22 cellular contexts compared by ENCODE assay signal in the genomic region with DNA sequence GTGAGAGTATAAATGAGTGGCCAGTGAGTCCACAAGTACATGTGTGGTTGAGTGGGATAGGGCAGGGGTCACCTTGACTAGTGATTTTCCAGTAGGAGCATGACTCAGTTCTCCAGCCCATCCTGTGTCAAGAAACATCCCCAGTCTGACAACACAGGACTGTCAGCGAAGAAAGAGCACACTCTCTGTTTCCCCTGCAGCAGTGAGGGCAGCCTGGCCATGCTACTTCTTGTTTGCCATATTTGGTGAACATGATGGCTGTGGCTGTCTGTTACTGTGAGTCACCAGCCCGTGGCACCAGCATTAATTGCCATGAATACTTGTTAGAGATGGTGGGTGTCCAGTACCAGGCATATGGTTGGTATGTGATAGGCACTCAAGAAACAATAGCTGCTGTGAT. TPM values are rescaled to one million over a fixed set of nuclear protein-coding genes. Genes with fewer than 3 reads are reported as not detected.
DNase-seq lines count a peak whose midpoint lies in the region; ATAC-seq and TF ChIP-seq lines count a peak whose summit lies in the region.
"Had no signal": no experiment of that assay in that cellular context is flagged by ENCODE, and none has a peak within 500 bp of the region (broad histone marks: within the 10 kb centered on the region; RNA-seq: fewer than 3 reads in every experiment).

No MANE protein-coding gene starts in this region.

- peak overlapping the region; percentile 82 for H3K27ac ChIP-seq in GM23248
- no peak overlapping the region for H3K27ac ChIP-seq in mesenchymal stem cell (ENCODE audit: low read length, poor library complexity, severe bottlenecking)
- H3K27ac ChIP-seq in CD4-positive, alpha-beta memory T cell (ENCODE audit: low read depth, low read length) = no peak overlapping the region
- H3K27ac ChIP-seq: uterus, VCaP had no signal

- H3K79me1 ChIP-seq in mesenchymal stem cell (replicated peaks; ENCODE audit: low read length, poor library complexity, severe bottlenecking) = no peaks in the 10 kb centered on the region

- H4K8ac ChIP-seq in mesenchymal stem cell (ENCODE audit: low read length) = peak overlapping the region; percentile 10

- no peak overlapping the region for H2BK120ac ChIP-seq in mesenchymal stem cell (ENCODE audit: low read depth, low read length)

- H3K4me3 ChIP-seq in AG10803 (ENCODE audit: low read length) (no peak overlapping the region), GM23248 (no peak overlapping the region), mesenchymal stem cell (ENCODE audit: insufficient read depth in 1 of 2, low read depth in 1 of 2, low read length in 2 of 2) (no peak overlapping the region)
- no peak overlapping the region for H3K4me3 ChIP-seq in CD4-positive, alpha-beta memory T cell (ENCODE audit: low read length in 2 of 2)
- H3K4me3 ChIP-seq: GM23338, mucosa of descending colon, uterus had no signal

- no peaks in the 10 kb centered on the region for H3K27me3 ChIP-seq in GM23248 (replicated peaks; ENCODE audit: insufficient read depth)
- H3K27me3 ChIP-seq in mesenchymal stem cell (ENCODE audit: control insufficient read depth in 1 of 2, insufficient read depth in 1 of 2, low read length in 2 of 2) = peaks cover 4 to 13% of the 10 kb centered on the region in 2 experiments
- H3K27me3 ChIP-seq in CD4-positive, alpha-beta memory T cell (ENCODE audit: insufficient read depth, low read length) = no peaks in the 10 kb centered on the region
- H3K27me3 ChIP-seq: uterus had no signal

- H3K14ac ChIP-seq in mesenchymal stem cell (ENCODE audit: low read length in 2 of 2) = no peak overlapping the region

- intact Hi-C loops in CD4-positive, alpha-beta memory T cell (cut with micrococcal nuclease) = no loop called here

- H3K79me2 ChIP-seq in GM23248 (ENCODE audit: insufficient read depth) = peaks cover 14% of the 10 kb centered on the region; the same call in 1 of the 2 replicates

- H3K9ac ChIP-seq in GM23248 = peak overlapping the region; percentile 48
- H3K9ac ChIP-seq in mesenchymal stem cell (ENCODE audit: low read length) = no peak overlapping the region

- no peaks in the 10 kb centered on the region for H3K4me1 Mint-ChIP-seq in CD4-positive, alpha-beta memory T cell
- H3K4me1 Mint-ChIP-seq: central memory CD8-positive, alpha-beta T cell had no signal

- no peak overlapping the region for H2BK5ac ChIP-seq in mesenchymal stem cell (ENCODE audit: low read depth, low read length, poor library complexity, severe bottlenecking)

- no peaks in the 10 kb centered on the region for H3K9me2 ChIP-seq in GM23248 (ENCODE audit: insufficient read depth)

- H3K9me3 ChIP-seq in GM23248 (ENCODE audit: low read depth) (no peaks in the 10 kb centered on the region), mesenchymal stem cell (ENCODE audit: control insufficient read depth, low read length) (no peaks in the 10 kb centered on the region)
- H3K9me3 ChIP-seq in CD4-positive, alpha-beta memory T cell (ENCODE audit: control insufficient read depth in 1 of 2, low read length in 2 of 2) = no peaks in the 10 kb centered on the region
- H3K9me3 ChIP-seq: mucosa of descending colon, uterus had no signal

- DNase-seq in AG10803 (ENCODE audit: low read depth) (peak; percentile 62), GM23248 (peak; percentile 85), SW480 (ENCODE audit: low spot score) (peak; percentile 74), mesenchymal stem cell (peak; percentile 90), cortex of kidney (lab: John Stamatoyannopoulos, UW) (no peak), mucosa of gallbladder (ENCODE audit: low spot score) (no peak)
- no peak for DNase-seq in CD4-positive, alpha-beta memory T cell
- DNase-seq: activated CD4-positive, alpha-beta T cell treated with anti-CD3 and anti-CD28 coated beads, Interleukin-2, amount 50 U/mL, for 48 hours; activated naive CD4-positive, alpha-beta T cell; erythroblast; mucosa of descending colon; NCI-H1694 treated with DMSO at 0.1 percent for 48 hours; SHP77; stimulated activated CD4-positive, alpha-beta T cell treated with anti-CD3 and anti-CD28 coated beads, Interleukin-12 subunit alpha, Interleukin-12 subunit beta, amount 100 ng/mL, for 4 hours had no signal

- H3K4ac ChIP-seq in mesenchymal stem cell (ENCODE audit: low read depth in 1 of 2, low read length in 2 of 2) = no peak overlapping the region

- H3K27me3 Mint-ChIP-seq in CD4-positive, alpha-beta memory T cell = peaks cover 0 to 4% of the 10 kb centered on the region in 2 donors
- H3K27me3 Mint-ChIP-seq: central memory CD8-positive, alpha-beta T cell had no signal

- H2BK12ac ChIP-seq in mesenchymal stem cell (ENCODE audit: low read length in 2 of 2) = no peak overlapping the region

- ATAC-seq in GM18870 (IDR thresholded peaks at IDR 0.05; ENCODE audit: unreplicated experiment) = no peak
- ATAC-seq: GM23338, left lobe of liver, mucosa of descending colon had no signal

- H3K4me1 ChIP-seq in GM23248 (ENCODE audit: insufficient read depth) (peaks cover 46% of the 10 kb centered on the region), mesenchymal stem cell (ENCODE audit: control insufficient read depth, insufficient read depth, low read depth, low read length) (peaks cover 8% of the 10 kb centered on the region)
- no peaks in the 10 kb centered on the region for H3K4me1 ChIP-seq in CD4-positive, alpha-beta memory T cell (ENCODE audit: insufficient read depth, low read length)

- no peak overlapping the region for H2BK15ac ChIP-seq in mesenchymal stem cell (ENCODE audit: low read depth, poor library complexity, severe bottlenecking)

- POLR2A ChIA-PET in CD4-positive, alpha-beta memory T cell (lab: Charles Lee; ENCODE audit: partially characterized antibody) = no interaction called here

- H4K20me1 ChIP-seq in GM23248 (ENCODE audit: insufficient read depth) = no peaks in the 10 kb centered on the region

- H2AK5ac ChIP-seq in mesenchymal stem cell (ENCODE audit: low read length, severe bottlenecking) = no peak overlapping the region

- H3F3A ChIP-seq in GM23248 (ENCODE audit: insufficient read depth) = peaks cover 48% of the 10 kb centered on the region

- no peak overlapping the region for H3K4me3 Mint-ChIP-seq in CD4-positive, alpha-beta memory T cell
- H3K4me3 Mint-ChIP-seq: central memory CD8-positive, alpha-beta T cell; GM23338 had no signal

- H2AFZ ChIP-seq in GM23248 = peak overlapping the region; percentile 17; the same call in 1 of the 2 replicates
- no peak overlapping the region for H2AFZ ChIP-seq in mesenchymal stem cell (ENCODE audit: low read depth, low read length)
- H2AFZ ChIP-seq: GM23338 had no signal

- TF ChIP-seq CTCF in AG10803 (conservative IDR thresholded peaks at IDR 0.05; ENCODE audit: low read length) = no peak

- H3K18ac ChIP-seq in mesenchymal stem cell (ENCODE audit: low read depth in 1 of 2, low read length in 2 of 2) = peak overlapping the region; percentile 25 to 46

- H4K91ac ChIP-seq in mesenchymal stem cell (ENCODE audit: low read length) = no peak overlapping the region

- in situ Hi-C loops in GM23248 (cut with MboI) = loop anchor here (25.0 kb wide), 1 partner anchor 398 kb away; no protein-coding TSS in a partner anchor

- no peaks in the 10 kb centered on the region for H3K36me3 Mint-ChIP-seq in CD4-positive, alpha-beta memory T cell

- no peak overlapping the region for H3K23ac ChIP-seq in mesenchymal stem cell (ENCODE audit: low read length in 2 of 2)

- peak overlapping the region; percentile 69 for H3K4me2 ChIP-seq in GM23248 (ENCODE audit: unreplicated experiment)
- H3K4me2 ChIP-seq in mesenchymal stem cell (ENCODE audit: low read length, poor library complexity, severe bottlenecking) = no peak overlapping the region
- H3K4me2 ChIP-seq: GM23338 had no signal

- CTCF ChIA-PET in CD4-positive, alpha-beta memory T cell (lab: Charles Lee; ENCODE audit: partially characterized antibody) = no interaction called here

- H3K9me3 Mint-ChIP-seq in CD4-positive, alpha-beta memory T cell = peaks cover 0 to 13% (median 3%) of the 10 kb centered on the region in 8 donors
- H3K9me3 Mint-ChIP-seq: central memory CD8-positive, alpha-beta T cell had no signal

- no peaks in the 10 kb centered on the region for H3K36me3 ChIP-seq in GM23248 (ENCODE audit: low read depth)
- no peaks in the 10 kb centered on the region for H3K36me3 ChIP-seq in mesenchymal stem cell (ENCODE audit: control insufficient read depth in 1 of 2, insufficient read depth in 2 of 2, low read depth in 1 of 2, low read length in 2 of 2)
- H3K36me3 ChIP-seq in CD4-positive, alpha-beta memory T cell (ENCODE audit: insufficient read depth, low read length) = no peaks in the 10 kb centered on the region
- H3K36me3 ChIP-seq: uterus had no signal

- no peak overlapping the region for H3K27ac Mint-ChIP-seq in CD4-positive, alpha-beta memory T cell
- H3K27ac Mint-ChIP-seq: GM23338 had no signal

- 13 to 18% methylated on average over 2 of the region's 2 CpGs for WGBS in GM23248 (ENCODE audit: low coverage in 1 of 2, low lambda C conversion rate in 2 of 2, missing lambda C conversion rate in 2 of 2), 2 experiments
- 3% methylated on average over 2 of the region's 2 CpGs for WGBS in mesenchymal stem cell

RNA-seq across cellular contexts. Expression of a gene that starts 13.1 kb away (rescaled TPM):
- total RNA-seq in GM23248 (2014; rRNA removed; shearing (Covaris generic)) = 1.8 and 2.6 TPM in 2 replicates
- 1.7 and 1.8 TPM in 2 replicates for polyA plus RNA-seq in GM23248 (2016; fragmentation: Nextera tagmentation; extraction: Ambion mirVana)
- polyA plus RNA-seq in mesenchymal stem cell (2013, experiment 1 of 2) = 52.3 TPM
- polyA plus RNA-seq in mesenchymal stem cell (2013, experiment 2 of 2) = 50.1 TPM
- not detected for total RNA-seq in CD4-positive, alpha-beta memory T cell
- polyA plus RNA-seq in CD4-positive, alpha-beta memory T cell = not detected
- total RNA-seq in mucosa of gallbladder = 1.2 TPM
- total RNA-seq: MCF 10A; T-helper 1 cell treated with Interleukin-12 subunit alpha and Interleukin-12 subunit beta and Interleukin-4 antibody, amounts not matched to agents 30 ng/mL and 1 ng/mL, for 36 hours had no signal

Comparison
In these comparisons a context has a peak if more than half of its experiments do, and no peak if none do; other contexts are left out.
1. DNase-seq: peak in AG10803 (single experiment), GM23248 (single experiment), SW480 (single experiment) and mesenchymal stem cell (single experiment); none in CD4-positive, alpha-beta memory T cell (0 of 5), cortex of kidney (single experiment) and mucosa of gallbladder (single experiment).